Comparison of ENCODE assay signal across 1 cellular context in genomic region chr5:1887400-1888360, GRCh38.
TF ChIP-seq lines count a peak whose summit lies in the region.

No MANE protein-coding gene starts in this region.

TF ChIP-seq in H1, 55 proteins besides CTCF, POLR2A, EP300 and RAD21:
- no peak for TF ChIP-seq RBBP5 (IDR thresholded peaks at IDR 0.05; ENCODE audit: borderline replicate concordance, low read depth, low read length)
- peak; percentile 25; the same call in 1 of the 2 replicates for TF ChIP-seq SUZ12 (IDR thresholded peaks at IDR 0.05; ENCODE audit: low read length)
- peak; percentile 39 for TF ChIP-seq EZH2 (IDR thresholded peaks at IDR 0.05; ENCODE audit: low read depth, low read length, severe bottlenecking)
